In the genomic region with DNA sequence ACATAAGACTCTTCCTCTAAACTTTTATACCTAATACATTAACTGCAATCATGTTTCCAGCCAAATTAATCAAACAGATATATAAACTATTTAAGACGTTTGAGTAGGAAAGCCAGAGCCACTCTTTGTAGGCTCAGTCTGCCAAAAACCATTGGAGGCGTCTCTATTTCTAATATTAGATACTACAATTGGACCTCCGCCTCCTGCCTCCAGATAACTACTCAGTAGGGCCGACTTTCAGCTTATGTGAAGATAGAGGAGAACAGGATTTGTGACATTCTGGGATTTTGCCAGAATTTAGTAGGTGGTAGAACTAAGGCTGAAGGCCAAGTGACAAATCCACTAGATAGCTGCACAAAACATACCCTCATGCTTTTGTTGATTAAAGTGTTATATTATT, we compare ENCODE assay signal across 21 cellular contexts.
"Had no signal": no experiment of that assay in that cellular context is flagged by ENCODE, and none has a peak within 500 bp of the region (broad histone marks: within the 10 kb centered on the region; RNA-seq: fewer than 3 reads in every experiment).

No MANE protein-coding gene starts in this region.

- H3K36me3 Mint-ChIP-seq: type B pancreatic cell had no signal

- H3K27ac ChIP-seq: esophagus squamous epithelium, foreskin keratinocyte, left lung, parathyroid adenoma, prostate gland, sigmoid colon, skin epidermis, stomach had no signal

- H3K9me3 Mint-ChIP-seq: dendritic cell treated with granulocyte-macrophage colony-stimulating factor and Interleukin-4, amounts not matched to agents 40 ng/mL and 50 ng/mL, for 4 days; nephron; type B pancreatic cell had no signal

- DNase-seq: cerebellar nuclear complex; esophagus squamous epithelium; foreskin keratinocyte; hippocampal formation; kidney glomerular epithelial cell; left lung; mesenchymal stem cell; midbrain; sigmoid colon; stimulated activated CD4-positive, alpha-beta T cell treated with anti-CD3 and anti-CD28 coated beads, Interleukin-2, amount 100 ng/mL, for 24 hours; stimulated activated CD4-positive, alpha-beta T cell treated with anti-CD3 and anti-CD28 coated beads, Interleukin-4, amount 100 ng/mL, for 4 hours; stimulated activated naive B cell treated with anti-CD40 and anti-IgM and Interleukin-4, amounts not matched to agents 10 μg/mL and 1 μg/mL and 100 μg/mL, for 72 hours; stomach; substantia nigra had no signal

- H3K4me1 ChIP-seq: esophagus squamous epithelium, foreskin keratinocyte, left lung, parathyroid adenoma, prostate gland, stomach had no signal

- H3K36me3 ChIP-seq: esophagus squamous epithelium, left lung, prostate gland, sigmoid colon, stomach had no signal

- H3K9me3 ChIP-seq: esophagus squamous epithelium, left lung, prostate gland, sigmoid colon, stomach had no signal

- H3K27me3 ChIP-seq: esophagus squamous epithelium, left lung, sigmoid colon, stomach had no signal

- H3K4me3 ChIP-seq: esophagus squamous epithelium, left lung, lung, prostate gland, sigmoid colon, skin epidermis, stomach had no signal

- ATAC-seq: foreskin keratinocyte; left lung; stimulated activated naive B cell treated with anti-CD40 and anti-IgM and Interleukin-4, amounts not matched to agents 10 μg/mL and 1 μg/mL and 100 μg/mL, for 72 hours had no signal

- H3K4me1 Mint-ChIP-seq: nephron had no signal

- H3K27ac Mint-ChIP-seq: dendritic cell treated with granulocyte-macrophage colony-stimulating factor and Interleukin-4, amounts not matched to agents 40 ng/mL and 50 ng/mL, for 4 days; nephron; stimulated activated naive B cell treated with anti-CD40 and anti-IgM and Interleukin-4, amounts not matched to agents 10 μg/mL and 1 μg/mL and 100 μg/mL, for 72 hours; type B pancreatic cell had no signal

- H3K27me3 Mint-ChIP-seq: dendritic cell treated with granulocyte-macrophage colony-stimulating factor and Interleukin-4, amounts not matched to agents 40 ng/mL and 50 ng/mL, for 4 days; stimulated activated naive B cell treated with anti-CD40 and anti-IgM and Interleukin-4, amounts not matched to agents 10 μg/mL and 1 μg/mL and 100 μg/mL, for 72 hours; type B pancreatic cell had no signal

- H3K4me3 Mint-ChIP-seq: dendritic cell treated with granulocyte-macrophage colony-stimulating factor and Interleukin-4, amounts not matched to agents 40 ng/mL and 50 ng/mL, for 4 days; nephron; stimulated activated naive B cell treated with anti-CD40 and anti-IgM and Interleukin-4, amounts not matched to agents 10 μg/mL and 1 μg/mL and 100 μg/mL, for 72 hours; type B pancreatic cell had no signal
